Comparison of ENCODE assay signal across 8 cellular contexts in the genomic region with DNA sequence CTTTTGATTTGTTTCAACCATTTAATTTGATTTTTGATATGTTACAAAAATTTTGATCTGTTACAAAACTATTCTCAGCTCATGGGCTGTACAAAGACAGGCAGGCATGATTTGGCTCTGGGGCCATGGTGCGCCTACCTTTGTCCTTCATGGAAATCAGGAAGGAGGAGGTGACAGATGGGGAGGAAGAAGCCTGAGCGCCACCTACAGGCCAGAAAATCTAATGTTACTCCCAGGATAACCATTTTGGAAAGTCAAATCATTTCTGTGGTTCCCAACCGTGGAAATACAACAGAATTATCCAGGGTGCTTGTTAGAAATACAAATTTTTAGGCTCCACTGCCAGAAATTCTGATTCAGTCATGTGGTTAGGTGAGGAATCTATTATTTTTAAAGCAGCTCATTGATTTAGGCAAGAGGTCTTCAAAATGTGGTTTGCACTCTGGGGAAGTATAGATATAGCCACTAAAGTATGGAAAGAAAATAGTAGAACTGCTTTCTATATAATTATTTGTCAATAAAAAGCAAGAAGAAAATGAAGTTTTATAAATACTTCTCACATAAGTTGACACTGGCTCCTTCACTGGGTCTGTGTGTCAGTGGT.
DNase-seq lines count a peak whose midpoint lies in the region; ATAC-seq, FAIRE-seq and TF ChIP-seq lines count a peak whose summit lies in the region.

No MANE protein-coding gene starts in this region.

- WGBS in HepG2 (ENCODE audit: low lambda C conversion rate) = 81% methylated on average over 3 of the region's 3 CpGs

- H3K27ac ChIP-seq in breast epithelium (no peak overlapping the region), Karpas-422 (ENCODE audit: low read length) (no peak overlapping the region), WERI-Rb-1 (no peak overlapping the region), HepG2 (ENCODE audit: extremely low read length, insufficient read depth, low read length) (no peak overlapping the region)

- BruUV-seq in MCF 10A (replicated peaks; lab: Mats Ljungman, UMichigan) = no TSS peak
- BruUV-seq in HepG2 (replicated peaks; lab: Mats Ljungman, UMichigan) = no TSS peak

- TF ChIP-seq POLR2A in breast epithelium (IDR thresholded peaks at IDR 0.05) = no peak
- TF ChIP-seq POLR2A in HepG2 (IDR thresholded peaks at IDR 0.05; ENCODE audit: insufficient read depth in 1 of 2, low read depth in 2 of 2, low read length in 2 of 2) = no peak

- H3K4me1 Mint-ChIP-seq in MCF 10A (ENCODE audit: insufficient read depth, unreplicated experiment) = peaks cover 5% of the 10 kb centered on the region

- no peak for FAIRE-seq in HepG2 (lab: Jason Lieb, UNC)

- peaks cover 20% of the 10 kb centered on the region for H3K27me3 Mint-ChIP-seq in MCF 10A (ENCODE audit: insufficient read depth, unreplicated experiment)

- H3K9me3 ChIP-seq in breast epithelium = no peaks in the 10 kb centered on the region
- H3K9me3 ChIP-seq in Karpas-422 (ENCODE audit: low read length) = no peaks in the 10 kb centered on the region
- H3K9me3 ChIP-seq in WERI-Rb-1 (ENCODE audit: severe bottlenecking) = no peaks in the 10 kb centered on the region
- H3K9me3 ChIP-seq in HepG2 (ENCODE audit: low read length) = no peaks in the 10 kb centered on the region

- H3K4me3 ChIP-seq in breast epithelium (no peak overlapping the region), Karpas-422 (ENCODE audit: low read length) (no peak overlapping the region), WERI-Rb-1 (ENCODE audit: low read depth, low read length) (no peak overlapping the region), HepG2 (replicated peaks in 1 of 3; ENCODE audit: insufficient read depth in 1 of 3, low read depth in 2 of 3, low read length in 3 of 3) (no peak overlapping the region)

- intact Hi-C loops in MCF 10A (cut with micrococcal nuclease) = no loop called here
- intact Hi-C loops in breast epithelium (cut with DNase I; ENCODE audit: low total_unique reads) = loop anchor here (10.0 kb wide), 1 partner anchor 148 kb away; no protein-coding TSS in a partner anchor
- intact Hi-C loops in HepG2 (cut with micrococcal nuclease; ENCODE audit: unreplicated experiment) = no loop called here

- no peak overlapping the region for H3K27ac Mint-ChIP-seq in MCF 10A (ENCODE audit: low read depth, unreplicated experiment)

- H3K4me1 ChIP-seq in breast epithelium = no peaks in the 10 kb centered on the region
- peaks cover 21% of the 10 kb centered on the region for H3K4me1 ChIP-seq in Karpas-422 (ENCODE audit: low read length)
- peaks cover 28% of the 10 kb centered on the region for H3K4me1 ChIP-seq in HepG2 (ENCODE audit: insufficient read depth, low read length)

- CTCF ChIA-PET in MCF 10A (lab: Yijun Ruan, JAX) = interaction anchor here (0.7 to 11.7 kb wide), 21 partner anchors 9 to 198 kb away, joined by 3 to 369 read pairs (median 12); a partner anchor contains a TSS
- CTCF ChIA-PET in HepG2 (lab: Yijun Ruan, JAX; ENCODE audit: low intra/inter-chr PET ratio, low total read pairs) = interaction anchor here (5.3 to 5.8 kb wide), 2 partner anchors 142 to 161 kb away, joined by 92 to 144 read pairs; no protein-coding TSS in a partner anchor

- peak; percentile 57 for DNase-seq in MCF 10A (ENCODE audit: unreplicated experiment)
- DNase-seq in breast epithelium (ENCODE audit: low spot score in 2 of 2) = no peak
- DNase-seq in Karpas-422 = peak; percentile 84
- peak; percentile 71 for DNase-seq in WERI-Rb-1
- peak; percentile 39 for DNase-seq in HepG2 (ENCODE audit: low spot score)
- DNase-seq in DMS153 treated with DMSO at 0.1 percent for 48 hours (lab: John Stamatoyannopoulos, UW; ENCODE audit: unreplicated experiment) = no peak
- no peak for DNase-seq in stimulated activated CD4-positive, alpha-beta T cell treated with anti-CD3 and anti-CD28 coated beads, Interleukin-4, amount 100 ng/mL, for 1 hour

- H2AFZ ChIP-seq in Karpas-422 (ENCODE audit: low read length) = no peak overlapping the region
- no peak overlapping the region for H2AFZ ChIP-seq in HepG2 (ENCODE audit: low read length)

- no peaks in the 10 kb centered on the region for H3K9me3 Mint-ChIP-seq in MCF 10A (ENCODE audit: unreplicated experiment)

- TF ChIP-seq RAD21 in HepG2 (CRISPR knock-in tag; IDR thresholded peaks at IDR 0.05) = no peak; the same call in 1 of the 2 replicates

- TF ChIP-seq CTCF in MCF 10A (IDR thresholded peaks at IDR 0.05; ENCODE audit: unreplicated experiment) (peak; percentile 47), breast epithelium (IDR thresholded peaks at IDR 0.05) (no peak), WERI-Rb-1 (IDR thresholded peaks at IDR 0.05; ENCODE audit: low read depth, low read length) (peak; percentile 74), HepG2 (CRISPR knock-in tag; IDR thresholded peaks at IDR 0.05) (peak; percentile 61)

- no peaks in the 10 kb centered on the region for H3K9me2 ChIP-seq in Karpas-422 (replicated peaks; ENCODE audit: insufficient read depth, low read length)

- in situ Hi-C loops in HepG2 (cut with HindIII; ENCODE audit: extremely low pct_ligation_motif_present, low pct_unique_long_range_greater_than_20kb) = loop anchor here (5.0 kb wide), 1 partner anchor 140 kb away; no protein-coding TSS in a partner anchor

- H3K9ac ChIP-seq in Karpas-422 (ENCODE audit: low read length) = no peak overlapping the region
- H3K9ac ChIP-seq in HepG2 (ENCODE audit: insufficient read depth, low read depth, low read length) = no peak overlapping the region

- H3K79me2 ChIP-seq in Karpas-422 (ENCODE audit: low read length) = no peaks in the 10 kb centered on the region
- no peaks in the 10 kb centered on the region for H3K79me2 ChIP-seq in HepG2 (ENCODE audit: insufficient read depth, low read length)

- POLR2A ChIA-PET in MCF 10A (lab: Yijun Ruan, JAX) = interaction anchor here (0.7 to 2.1 kb wide), 4 partner anchors 94 to 142 kb away, joined by 3 to 8 read pairs (median 5); no protein-coding TSS in a partner anchor
- POLR2A ChIA-PET in HepG2 (lab: Yijun Ruan, JAX) = interaction anchor here (1.1 to 3.4 kb wide), 5 partner anchors 50 to 180 kb away, joined by 3 to 15 read pairs (median 6); a partner anchor contains a TSS

- no peaks in the 10 kb centered on the region for H4K20me1 ChIP-seq in Karpas-422 (ENCODE audit: insufficient read depth, low read depth, low read length)
- H4K20me1 ChIP-seq in HepG2 (ENCODE audit: insufficient read depth, low read length) = no peaks in the 10 kb centered on the region

- H3K4me2 ChIP-seq in Karpas-422 (ENCODE audit: low read depth, low read length, poor library complexity, severe bottlenecking) (no peak overlapping the region), HepG2 (ENCODE audit: low read depth, low read length) (no peak overlapping the region)

- TF ChIP-seq EP300 in HepG2 (IDR thresholded peaks at IDR 0.05; ENCODE audit: low read depth in 2 of 2, low read length in 2 of 2) = no peak
- no peak for TF ChIP-seq EP300 in HepG2 (CRISPR knock-in tag; IDR thresholded peaks at IDR 0.05; ENCODE audit: borderline replicate concordance)

- no peak overlapping the region for H3K4me3 Mint-ChIP-seq in MCF 10A (ENCODE audit: unreplicated experiment)

- H3K27me3 ChIP-seq in breast epithelium (no peaks in the 10 kb centered on the region), Karpas-422 (ENCODE audit: low read length) (0 out of 2 replicates have a peak, but pooled peaks cover 2% of the 10 kb centered on the region), WERI-Rb-1 (ENCODE audit: insufficient read depth, low read depth, severe bottlenecking) (peaks cover 68% of the 10 kb centered on the region), HepG2 (ENCODE audit: control insufficient read depth in 1 of 2, insufficient read depth in 2 of 2, low read length in 2 of 2) (no peaks in the 10 kb centered on the region)

- H3K36me3 Mint-ChIP-seq in MCF 10A (ENCODE audit: insufficient read depth, unreplicated experiment) = no peaks in the 10 kb centered on the region

- H3K36me3 ChIP-seq in breast epithelium (no peaks in the 10 kb centered on the region), Karpas-422 (ENCODE audit: insufficient read depth, low read length) (no peaks in the 10 kb centered on the region), WERI-Rb-1 (no peaks in the 10 kb centered on the region), HepG2 (replicated peaks in 1 of 2; ENCODE audit: control insufficient read depth in 1 of 2, insufficient read depth in 2 of 2, low read length in 2 of 2) (no peaks in the 10 kb centered on the region)

- peak; percentile 58 for ATAC-seq in HepG2
- ATAC-seq in HG02970 (IDR thresholded peaks at IDR 0.05; ENCODE audit: low FRiP score, unreplicated experiment) = no peak

TF ChIP-seq in HepG2, 621 proteins besides CTCF, POLR2A, EP300 and RAD21 (continues in another document):
- TF ChIP-seq ZBTB3 (CRISPR knock-in tag; IDR thresholded peaks at IDR 0.05; ENCODE audit: borderline replicate concordance, low read depth) = no peak
- TF ChIP-seq SOX6 (IDR thresholded peaks at IDR 0.05) = no peak
- no peak for TF ChIP-seq SOX6 (CRISPR knock-in tag; IDR thresholded peaks at IDR 0.05)
- peak; percentile 26; the same call in 1 of the 2 replicates for TF ChIP-seq SMC3 (IDR thresholded peaks at IDR 0.05; ENCODE audit: low read length)

Comparison
In these comparisons a context has a peak if more than half of its experiments do, and no peak if none do; other contexts are left out.
1. DNase-seq: peak in MCF 10A (single experiment), Karpas-422 (single experiment), WERI-Rb-1 (single experiment) and HepG2 (single experiment); none in breast epithelium (0 of 2), DMS153 treated with DMSO at 0.1 percent for 48 hours (single experiment) and stimulated activated CD4-positive, alpha-beta T cell treated with anti-CD3 and anti-CD28 coated beads, Interleukin-4, amount 100 ng/mL, for 1 hour (single experiment).
2. CTCF ChIP-seq: peak in MCF 10A (single experiment), WERI-Rb-1 (single experiment) and HepG2 (single experiment); none in breast epithelium (0 of 3).